Comparison of ENCODE assay signal across 11 cellular contexts in the genomic region with DNA sequence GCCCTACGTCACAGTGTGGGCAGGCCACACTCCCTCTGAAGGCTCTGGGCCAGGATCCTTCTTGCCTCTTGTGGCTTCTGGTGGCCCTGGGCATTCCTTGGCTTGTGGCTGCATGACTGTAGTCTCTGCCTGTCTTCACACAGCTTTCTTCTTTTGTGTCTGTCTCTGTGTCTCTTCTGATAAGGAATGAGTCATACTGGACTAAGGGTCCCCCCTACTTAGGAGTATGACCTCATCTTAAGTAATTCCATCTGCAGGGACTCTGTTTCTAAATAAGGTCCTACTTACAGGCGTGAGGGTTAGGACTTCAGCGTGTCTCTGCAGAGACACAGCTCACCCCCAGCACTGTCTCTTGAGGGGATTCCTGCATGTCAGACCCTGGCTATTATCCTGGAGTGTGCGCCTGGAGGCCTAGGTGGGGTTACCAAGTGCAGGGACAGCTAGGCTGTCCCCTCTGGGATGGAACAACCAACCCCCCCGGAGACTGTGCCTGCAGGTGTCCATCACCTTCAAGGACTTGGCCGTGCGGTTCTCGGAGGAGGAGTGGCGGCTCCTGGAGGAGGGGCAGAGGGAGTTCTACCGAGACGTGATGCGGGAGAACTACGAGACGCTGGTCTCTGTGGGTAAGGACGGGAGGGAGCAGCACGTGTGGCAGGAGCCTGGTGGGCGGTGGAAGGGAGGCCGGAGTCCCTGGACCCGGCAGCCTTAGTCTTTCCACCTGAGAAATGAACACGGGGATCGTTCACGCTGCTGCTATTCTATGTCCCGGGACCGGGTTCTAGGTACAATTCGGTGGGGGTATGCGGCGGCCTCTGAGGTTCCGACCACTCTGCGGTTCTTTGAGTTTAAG. TPM values are rescaled to one million over a fixed set of nuclear protein-coding genes. Genes with fewer than 3 reads are reported as not detected.
A peak's percentile ranks its signal among the peaks of the same experiment; 100 is the strongest.
DNase-seq lines count a peak whose midpoint lies in the region; ATAC-seq, FAIRE-seq and TF ChIP-seq lines count a peak whose summit lies in the region.
"Had no signal": no experiment of that assay in that cellular context is flagged by ENCODE, and none has a peak within 500 bp of the region (broad histone marks: within the 10 kb centered on the region; RNA-seq: fewer than 3 reads in every experiment).

No MANE protein-coding gene starts in this region.

- no peaks in the 10 kb centered on the region for H3K9me3 ChIP-seq in BLaER1 treated with 17β-estradiol and CSF1 and Interleukin-3, amounts not matched to agents 10 nM and 100 nM (replicated peaks in 1 of 11)
- H3K9me3 ChIP-seq in K562 (replicated peaks; ENCODE audit: control insufficient read depth, insufficient read depth, low read depth, low read length) (no peaks in the 10 kb centered on the region), MG63 (no peaks in the 10 kb centered on the region)
- H3K9me3 ChIP-seq: Caco-2 had no signal

- CTCF ChIA-PET in K562 (lab: Yijun Ruan, JAX; ENCODE audit: low intra/inter-chr PET ratio) = no interaction called here

- no peak overlapping the region; a peak in 1 of 22 replicates for H3K27ac ChIP-seq in BLaER1 treated with 17β-estradiol and CSF1 and Interleukin-3, amounts not matched to agents 10 nM and 100 nM
- peak overlapping the region; percentile 85 for H3K27ac ChIP-seq in K562 (ENCODE audit: extremely low read depth, low read depth, low read length)
- peak overlapping the region; percentile 69 for H3K27ac ChIP-seq in layer of hippocampus (ENCODE audit: low read depth, low read length)

- peak overlapping the region in 2 of 3 donors; percentile 21 to 23 for H3K27ac Mint-ChIP-seq in IgD-negative memory B cell

- H3K79me2 ChIP-seq in K562 (ENCODE audit: control insufficient read depth, insufficient read depth, low read length) = peaks cover 28% of the 10 kb centered on the region

- peaks cover 0 to 61% (median 37%) of the 10 kb centered on the region in 11 experiments; a peak in 17 of 22 replicates for H4K20me1 ChIP-seq in BLaER1 treated with 17β-estradiol and CSF1 and Interleukin-3, amounts not matched to agents 10 nM and 100 nM
- peaks cover 14% of the 10 kb centered on the region for H4K20me1 ChIP-seq in K562 (replicated peaks; ENCODE audit: control insufficient read depth, insufficient read depth, low read length)

- H3K4me1 Mint-ChIP-seq in IgD-negative memory B cell = peaks cover 11 to 18% (median 16%) of the 10 kb centered on the region in 3 donors

- peak; percentile 78 for ATAC-seq in K562

- peak overlapping the region in 9 of 11 experiments; percentile 13 to 60 (median 41); a peak in 12 of 22 replicates for H3K4me2 ChIP-seq in BLaER1 treated with 17β-estradiol and CSF1 and Interleukin-3, amounts not matched to agents 10 nM and 100 nM
- peak overlapping the region; percentile 80 for H3K4me2 ChIP-seq in K562 (ENCODE audit: insufficient read depth, low read length)

- DNase-seq in K562 (ENCODE audit: extremely low read depth in 1 of 4, low spot score in 3 of 4) (peak; percentile 88 to 98 (median 90)), NCI-H2227 (lab: John Stamatoyannopoulos, UW; ENCODE audit: unreplicated experiment) (no peak), MG63 (no peak), NCI-H446 (lab: John Stamatoyannopoulos, UW) (no peak), NCI-H774 (lab: John Stamatoyannopoulos, UW) (no peak)
- DNase-seq: KBM-7 had no signal

- peaks cover 30 to 54% (median 44%) of the 10 kb centered on the region in 10 experiments for H3K4me1 ChIP-seq in BLaER1 treated with 17β-estradiol and CSF1 and Interleukin-3, amounts not matched to agents 10 nM and 100 nM
- H3K4me1 ChIP-seq in K562 (replicated peaks in 1 of 2; ENCODE audit: control insufficient read depth in 2 of 2, insufficient read depth in 2 of 2, low read length in 2 of 2) = peaks cover 46 to 67% of the 10 kb centered on the region in 2 experiments

- in situ Hi-C loops in K562 (cut with MboI) = no loop called here

- no TSS peak for BruUV-seq in K562 (replicated peaks; lab: Mats Ljungman, UMichigan)

- H3K36me3 Mint-ChIP-seq in IgD-negative memory B cell = peaks cover 2% of the 10 kb centered on the region

- TF ChIP-seq RAD21 in K562 (CRISPR knock-in tag; conservative IDR thresholded peaks at IDR 0.05 in 1 of 2, IDR thresholded peaks at IDR 0.05 in 1 of 2) = no peak; a peak in 1 of 4 replicates

- H3K27me3 Mint-ChIP-seq in IgD-negative memory B cell = no peaks in the 10 kb centered on the region

- TF ChIP-seq EP300 in K562 (IDR thresholded peaks at IDR 0.05; ENCODE audit: low read length) = peak; percentile 94

- TF ChIP-seq CTCF in K562 (IDR thresholded peaks at IDR 0.05 in 2 of 3, conservative IDR thresholded peaks at IDR 0.05 in 1 of 3; ENCODE audit: insufficient read depth in 2 of 3, low read depth in 1 of 3, low read length in 3 of 3) = no peak

- peak overlapping the region in 1 of 4 donors; percentile 61 for H3K4me3 Mint-ChIP-seq in IgD-negative memory B cell

- intact Hi-C loops in K562 (cut with micrococcal nuclease) = no loop called here

- FAIRE-seq in K562 (lab: Jason Lieb, UNC) = peak; percentile 99

- no peaks in the 10 kb centered on the region for H3K27me3 ChIP-seq in BLaER1 treated with 17β-estradiol and CSF1 and Interleukin-3, amounts not matched to agents 10 nM and 100 nM
- H3K27me3 ChIP-seq in K562 (ENCODE audit: control insufficient read depth in 2 of 2, insufficient read depth in 2 of 2, low read length in 2 of 2) = no peaks in the 10 kb centered on the region
- H3K27me3 ChIP-seq in layer of hippocampus (ENCODE audit: control insufficient read depth, insufficient read depth, low read length) = no peaks in the 10 kb centered on the region
- no peaks in the 10 kb centered on the region for H3K27me3 ChIP-seq in MG63

- no peak overlapping the region for H3K4me3 ChIP-seq in BLaER1 treated with 17β-estradiol and CSF1 and Interleukin-3, amounts not matched to agents 10 nM and 100 nM
- H3K4me3 ChIP-seq in K562 (peak overlapping the region; percentile 23), MG63 (no peak overlapping the region)

- H2AFZ ChIP-seq in K562 (ENCODE audit: low read depth, low read length) = peak overlapping the region; percentile 6; the same call in 1 of the 2 replicates

- H3K36me3 ChIP-seq in BLaER1 treated with 17β-estradiol and CSF1 and Interleukin-3, amounts not matched to agents 10 nM and 100 nM = peaks cover 36 to 64% (median 53%) of the 10 kb centered on the region in 11 experiments
- H3K36me3 ChIP-seq in K562 (ENCODE audit: control insufficient read depth, insufficient read depth, low read length) (peaks cover 49% of the 10 kb centered on the region; the same call in 2 of the 3 replicates), MG63 (no peaks in the 10 kb centered on the region)

- WGBS in K562 (ENCODE audit: insufficient coverage, low coverage, missing lambda C conversion rate) = 13% methylated on average over 29 of the region's 29 CpGs

- H3K9me1 ChIP-seq in K562 (ENCODE audit: control insufficient read depth, insufficient read depth, low read length) = peaks cover 3% of the 10 kb centered on the region

- POLR2A ChIA-PET in K562 (lab: Yijun Ruan, JAX) = interaction anchor here (0.6 to 1.6 kb wide), 7 partner anchors 15 to 155 kb away, joined by 3 to 5 read pairs (median 3); no protein-coding TSS in a partner anchor

- TF ChIP-seq POLR2A in K562 (conservative IDR thresholded peaks at IDR 0.05) = 0 out of 2 replicates have a peak, but pooled peaks have one; percentile 39

- no peaks in the 10 kb centered on the region for H3K9me3 Mint-ChIP-seq in IgD-negative memory B cell

- H3K9ac ChIP-seq in BLaER1 treated with 17β-estradiol and CSF1 and Interleukin-3, amounts not matched to agents 10 nM and 100 nM = peak overlapping the region in 2 of 11 experiments; percentile 11 to 57; a peak in 2 of 22 replicates
- peak overlapping the region; percentile 68 to 87 for H3K9ac ChIP-seq in K562 (ENCODE audit: insufficient read depth in 1 of 2, low read depth in 2 of 2, low read length in 2 of 2)

TF ChIP-seq in K562, 482 proteins besides CTCF, POLR2A, EP300 and RAD21 (continues in another document):
- TF ChIP-seq ZNF165 (CRISPR knock-in tag; IDR thresholded peaks at IDR 0.05; ENCODE audit: borderline replicate concordance) = no peak
- no peak for TF ChIP-seq KHSRP (IDR thresholded peaks at IDR 0.05)
- TF ChIP-seq, protein P1, sequence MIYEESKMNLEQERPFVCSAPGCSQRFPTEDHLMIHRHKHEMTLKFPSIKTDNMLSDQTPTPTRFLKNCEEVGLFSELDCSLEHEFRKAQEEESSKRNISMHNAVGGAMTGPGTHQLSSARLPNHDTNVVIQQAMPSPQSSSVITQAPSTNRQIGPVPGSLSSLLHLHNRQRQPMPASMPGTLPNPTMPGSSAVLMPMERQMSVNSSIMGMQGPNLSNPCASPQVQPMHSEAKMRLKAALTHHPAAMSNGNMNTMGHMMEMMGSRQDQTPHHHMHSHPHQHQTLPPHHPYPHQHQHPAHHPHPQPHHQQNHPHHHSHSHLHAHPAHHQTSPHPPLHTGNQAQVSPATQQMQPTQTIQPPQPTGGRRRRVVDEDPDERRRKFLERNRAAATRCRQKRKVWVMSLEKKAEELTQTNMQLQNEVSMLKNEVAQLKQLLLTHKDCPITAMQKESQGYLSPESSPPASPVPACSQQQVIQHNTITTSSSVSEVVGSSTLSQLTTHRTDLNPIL (CRISPR knock-in tag; IDR thresholded peaks at IDR 0.05) = no peak
- TF ChIP-seq NFIX (CRISPR knock-in tag; IDR thresholded peaks at IDR 0.05; ENCODE audit: low read depth) = no peak
- no peak for TF ChIP-seq ZNF140 (CRISPR knock-in tag; IDR thresholded peaks at IDR 0.05)
- TF ChIP-seq POLR2G (IDR thresholded peaks at IDR 0.05; ENCODE audit: low read depth, low read length) = peak; percentile 41; the same call in 1 of the 2 replicates

RNA-seq across cellular contexts. Expression of a gene that starts 54.1 kb away (rescaled TPM):
- polyA plus RNA-seq in IgD-negative memory B cell (not detected), K562 (2011; rRNA removed) (2.4 and 3.9 TPM in 2 replicates), K562 (2014; fragmentation: Illumina TruSeq; extraction: Trizol) (1.7 and 3.2 TPM in 2 replicates), K562 (2014; fragmentation: Nextera tagmentation; extraction: Ambion mirVana) (under 1 TPM; 0.32 to 0.42 TPM), K562 (2014; rRNA removed) (6.6 and 8.3 TPM in 2 replicates)
- 3.6 and 10.3 TPM in 2 replicates for total RNA-seq in K562 (2011; cell fraction: chromatin; rRNA removed; ENCODE audit: low replicate concordance)
- 7.6 and 11.7 TPM in 2 replicates for total RNA-seq in K562 (2011; cell fraction: nucleolus; rRNA removed)
- 5.1 and 5.6 TPM in 2 replicates for total RNA-seq in K562 (2011; cell fraction: nucleoplasm; rRNA removed)
- total RNA-seq in K562 (2014; rRNA removed) (2.8 and 4.6 TPM in 2 replicates), K562 (2014; rRNA removed; fragmentation: Illumina TruSeq; extraction: Trizol) (0.80 and 1.3 TPM in 2 replicates), K562 (2015; rRNA removed; fragmentation: Illumina TruSeq; extraction: Trizol) (1.6 and 2.0 TPM in 2 replicates), K562 (2021) (14.2 and 16.2 TPM in 2 replicates)
- 3.2 and 8.5 TPM in 2 replicates for polyA plus RNA-seq in K562 (2011; cell fraction: cytosol; rRNA removed)
- 17.0 and 31.8 TPM in 2 replicates for polyA plus RNA-seq in K562 (2011; cell fraction: nucleus; rRNA removed)
- 15.3 and 17.0 TPM in 2 replicates for polyA plus RNA-seq in K562 (2012)
- polyA minus RNA-seq in K562 (2011; rRNA and poly(A)+ RNA removed) = 0.60 and 1.1 TPM in 2 replicates
- 7.6 and 15.2 TPM in 2 replicates for polyA minus RNA-seq in K562 (2011; cell fraction: cytosol; rRNA and poly(A)+ RNA removed)
- 3.4 and 4.0 TPM in 2 replicates for polyA minus RNA-seq in K562 (2011; cell fraction: nucleus; rRNA and poly(A)+ RNA removed)
- total RNA-seq in MG63 (2014; rRNA removed; shearing (Covaris generic); ENCODE audit: low replicate concordance) = not detected in 2 replicates
- total RNA-seq: activated CD8-positive, alpha-beta memory T cell treated with anti-CD3 and anti-CD28 coated beads for 36 hours had no signal

Comparison
In these comparisons a context has a peak if more than half of its experiments do, and no peak if none do; other contexts are left out.
1. H3K27ac ChIP-seq: peak in K562 (single experiment) and layer of hippocampus (single experiment); none in BLaER1 treated with 17β-estradiol and CSF1 and Interleukin-3, amounts not matched to agents 10 nM and 100 nM (0 of 11).
2. DNase-seq: peak in K562 (4 of 4); none in NCI-H2227 (single experiment), MG63 (single experiment), NCI-H446 (0 of 2) and NCI-H774 (single experiment).